Comparison of ENCODE assay signal across 21 cellular contexts in the genomic region with DNA sequence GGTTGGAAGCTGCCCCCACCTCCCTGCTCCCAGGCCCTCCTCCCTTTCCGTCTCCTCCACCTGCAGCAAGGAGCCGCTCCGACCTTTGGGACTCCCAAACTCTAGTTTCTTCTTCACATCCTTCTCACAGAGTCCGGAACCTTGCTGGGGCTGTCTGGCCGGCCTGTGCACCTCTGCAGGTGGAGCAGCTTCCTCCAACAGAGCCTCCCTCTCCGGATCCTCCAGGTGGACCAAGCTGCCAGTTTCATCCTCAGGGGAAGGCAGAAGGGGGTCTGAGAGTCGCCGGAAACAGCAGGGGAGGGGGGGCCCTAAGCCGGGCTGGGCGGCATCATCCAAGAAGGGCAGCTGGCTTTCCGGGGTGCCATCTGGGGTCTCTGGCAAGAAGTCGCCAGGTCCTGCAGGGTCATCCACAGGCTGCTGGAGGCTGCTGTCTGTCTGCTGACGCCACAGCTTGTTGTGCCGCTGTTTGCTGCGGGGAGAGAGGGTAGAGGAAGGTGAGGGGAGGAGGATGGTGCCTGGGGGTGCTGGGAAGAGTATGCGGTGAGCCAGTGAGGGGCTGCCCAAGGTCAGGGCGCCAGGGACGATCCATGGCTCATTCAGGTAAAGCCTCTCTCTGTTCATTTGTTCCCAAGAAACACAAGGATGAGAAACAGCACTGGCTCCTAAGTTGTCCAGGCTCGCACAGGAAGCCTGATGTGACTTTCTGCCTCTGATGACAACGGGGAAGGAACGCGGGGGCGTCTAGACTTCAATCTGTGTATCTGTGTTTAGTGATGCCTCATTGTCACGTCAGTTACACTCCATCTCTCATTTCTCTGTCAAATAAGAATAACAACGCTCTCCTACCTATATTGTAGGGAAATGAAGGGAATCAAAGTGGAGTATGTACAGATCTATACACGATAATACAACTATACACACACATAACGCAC.
DNase-seq lines count a peak whose midpoint lies in the region; ATAC-seq, FAIRE-seq and TF ChIP-seq lines count a peak whose summit lies in the region.
"Had no signal": no experiment of that assay in that cellular context is flagged by ENCODE, and none has a peak within 500 bp of the region (broad histone marks: within the 10 kb centered on the region; RNA-seq: fewer than 3 reads in every experiment).

No MANE protein-coding gene starts in this region.

- peaks cover 16% of the 10 kb centered on the region for H3K36me3 Mint-ChIP-seq in activated naive CD4-positive, alpha-beta T cell treated with anti-CD3 and anti-CD28 coated beads, Interleukin-2, amount 10 ng/mL, durations not matched to agents 7 days and 5 days
- H3K36me3 Mint-ChIP-seq in stimulated activated effector memory CD8-positive, alpha-beta T cell treated with anti-CD3 and anti-CD28 coated beads, Interleukin-12 subunit alpha, Interleukin-12 subunit beta, amount 100 ng/mL, for 72 hours: peaks cover 97% of the 10 kb centered on the region

- TF ChIP-seq EP300 in gastroesophageal sphincter (IDR thresholded peaks at IDR 0.05): no peak

- TF ChIP-seq POLR2A in gastroesophageal sphincter (IDR thresholded peaks at IDR 0.05): no peak

- no peaks in the 10 kb centered on the region for H3K27me3 ChIP-seq in gastroesophageal sphincter
- no peaks in the 10 kb centered on the region for H3K27me3 ChIP-seq in foreskin keratinocyte
- H3K27me3 ChIP-seq: ovary, Peyer's patch, vagina had no signal

- 77 to 86% methylated on average over 13 to 15 of the region's 27 CpGs for WGBS in gastroesophageal sphincter (ENCODE audit: low coverage in 1 of 2), 2 donors

- peaks cover 0 to 44% (median 11%) of the 10 kb centered on the region in 3 donors for H3K4me1 ChIP-seq in gastroesophageal sphincter
- H3K4me1 ChIP-seq in foreskin keratinocyte: no peaks in the 10 kb centered on the region
- H3K4me1 ChIP-seq: lower lobe of right lung, Peyer's patch, vagina had no signal

- ATAC-seq in gastroesophageal sphincter (no peak), foreskin keratinocyte (no peak), GM21576 (IDR thresholded peaks at IDR 0.05; ENCODE audit: unreplicated experiment) (no peak)
- ATAC-seq in stimulated activated effector memory CD8-positive, alpha-beta T cell treated with anti-CD3 and anti-CD28 coated beads, Interleukin-12 subunit alpha, Interleukin-12 subunit beta, amount 100 ng/mL, for 72 hours: no peak
- ATAC-seq: lower lobe of right lung, SK-N-SH treated with all-trans-retinoic acid at 6 μM for 48 hours had no signal

- H3K27ac Mint-ChIP-seq in activated naive CD4-positive, alpha-beta T cell treated with anti-CD3 and anti-CD28 coated beads, Interleukin-2, amount 10 ng/mL, durations not matched to agents 7 days and 5 days: peak overlapping the region; percentile 35
- peak overlapping the region; percentile 77 for H3K27ac Mint-ChIP-seq in stimulated activated effector memory CD8-positive, alpha-beta T cell treated with anti-CD3 and anti-CD28 coated beads, Interleukin-12 subunit alpha, Interleukin-12 subunit beta, amount 100 ng/mL, for 72 hours

- no peak overlapping the region for H3K4me3 Mint-ChIP-seq in activated naive CD4-positive, alpha-beta T cell treated with anti-CD3 and anti-CD28 coated beads, Interleukin-2, amount 10 ng/mL, durations not matched to agents 7 days and 5 days
- H3K4me3 Mint-ChIP-seq in stimulated activated effector memory CD8-positive, alpha-beta T cell treated with anti-CD3 and anti-CD28 coated beads, Interleukin-12 subunit alpha, Interleukin-12 subunit beta, amount 100 ng/mL, for 72 hours: no peak overlapping the region

- CTCF ChIA-PET in activated naive CD4-positive, alpha-beta T cell treated with anti-CD3 and anti-CD28 coated beads, Interleukin-2, amount 10 ng/mL, durations not matched to agents 7 days and 5 days (lab: Charles Lee): no interaction called here

- DNase-seq in activated naive CD4-positive, alpha-beta T cell treated with anti-CD3 and anti-CD28 coated beads, Interleukin-2, amount 10 ng/mL, durations not matched to agents 7 days and 5 days: no peak
- no peak for DNase-seq in activated naive CD4-positive, alpha-beta T cell (lab: John Stamatoyannopoulos, UW)
- DNase-seq in NCI-H82 treated with DMSO at 0.1 percent for 48 hours (lab: John Stamatoyannopoulos, UW; ENCODE audit: unreplicated experiment) (peak; percentile 27), foreskin keratinocyte (no peak), urothelium cell line (ENCODE audit: low spot score) (no peak)
- DNase-seq in stimulated activated effector memory CD8-positive, alpha-beta T cell treated with anti-CD3 and anti-CD28 coated beads, Interleukin-12 subunit alpha, Interleukin-12 subunit beta, amount 100 ng/mL, for 72 hours (ENCODE audit: low spot score in 2 of 2): no peak
- DNase-seq: activated CD4-positive, alpha-beta T cell treated with anti-CD3 and anti-CD28 coated beads for 1 hour; activated naive CD4-positive, alpha-beta T cell treated with anti-CD3 and anti-CD28 coated beads, Interleukin-2, amount 50 U/mL, for 16 hours; HCEC 1CT; lower lobe of right lung; NCI-H1436 treated with DMSO at 0.1 percent for 48 hours; ovary; Peyer's patch had no signal

- no peaks in the 10 kb centered on the region for H3K9me3 ChIP-seq in gastroesophageal sphincter
- H3K9me3 ChIP-seq: lower lobe of right lung, ovary, Peyer's patch, vagina had no signal

- TF ChIP-seq CTCF in gastroesophageal sphincter (IDR thresholded peaks at IDR 0.05) (no peak), foreskin keratinocyte (conservative IDR thresholded peaks at IDR 0.05) (no peak)

- H3K4me3 ChIP-seq in gastroesophageal sphincter: no peak overlapping the region
- H3K4me3 ChIP-seq: lower lobe of right lung, ovary, Peyer's patch, vagina had no signal

- H3K27me3 Mint-ChIP-seq in activated naive CD4-positive, alpha-beta T cell treated with anti-CD3 and anti-CD28 coated beads, Interleukin-2, amount 10 ng/mL, durations not matched to agents 7 days and 5 days: no peaks in the 10 kb centered on the region

- H3K4me1 Mint-ChIP-seq in activated naive CD4-positive, alpha-beta T cell treated with anti-CD3 and anti-CD28 coated beads, Interleukin-2, amount 10 ng/mL, durations not matched to agents 7 days and 5 days: no peaks in the 10 kb centered on the region
- peaks cover 11% of the 10 kb centered on the region for H3K4me1 Mint-ChIP-seq in stimulated activated effector memory CD8-positive, alpha-beta T cell treated with anti-CD3 and anti-CD28 coated beads, Interleukin-12 subunit alpha, Interleukin-12 subunit beta, amount 100 ng/mL, for 72 hours

- FAIRE-seq in urothelium cell line (lab: Jason Lieb, UNC): no peak
- FAIRE-seq: astrocyte, G401.6, GM19239 had no signal

- peaks cover 0 to 81% of the 10 kb centered on the region in 2 donors for H3K36me3 ChIP-seq in gastroesophageal sphincter
- H3K36me3 ChIP-seq: ovary had no signal

- no peaks in the 10 kb centered on the region for H3K9me3 Mint-ChIP-seq in activated naive CD4-positive, alpha-beta T cell treated with anti-CD3 and anti-CD28 coated beads, Interleukin-2, amount 10 ng/mL, durations not matched to agents 7 days and 5 days
- H3K9me3 Mint-ChIP-seq in stimulated activated effector memory CD8-positive, alpha-beta T cell treated with anti-CD3 and anti-CD28 coated beads, Interleukin-12 subunit alpha, Interleukin-12 subunit beta, amount 100 ng/mL, for 72 hours: no peaks in the 10 kb centered on the region

- H3K27ac ChIP-seq in gastroesophageal sphincter: peak overlapping the region in 3 of 4 donors; percentile 76 to 84 (median 82)
- no peak overlapping the region for H3K27ac ChIP-seq in foreskin keratinocyte
- H3K27ac ChIP-seq: C4-2B, lower lobe of right lung, ovary, vagina had no signal
